In the genomic region with DNA sequence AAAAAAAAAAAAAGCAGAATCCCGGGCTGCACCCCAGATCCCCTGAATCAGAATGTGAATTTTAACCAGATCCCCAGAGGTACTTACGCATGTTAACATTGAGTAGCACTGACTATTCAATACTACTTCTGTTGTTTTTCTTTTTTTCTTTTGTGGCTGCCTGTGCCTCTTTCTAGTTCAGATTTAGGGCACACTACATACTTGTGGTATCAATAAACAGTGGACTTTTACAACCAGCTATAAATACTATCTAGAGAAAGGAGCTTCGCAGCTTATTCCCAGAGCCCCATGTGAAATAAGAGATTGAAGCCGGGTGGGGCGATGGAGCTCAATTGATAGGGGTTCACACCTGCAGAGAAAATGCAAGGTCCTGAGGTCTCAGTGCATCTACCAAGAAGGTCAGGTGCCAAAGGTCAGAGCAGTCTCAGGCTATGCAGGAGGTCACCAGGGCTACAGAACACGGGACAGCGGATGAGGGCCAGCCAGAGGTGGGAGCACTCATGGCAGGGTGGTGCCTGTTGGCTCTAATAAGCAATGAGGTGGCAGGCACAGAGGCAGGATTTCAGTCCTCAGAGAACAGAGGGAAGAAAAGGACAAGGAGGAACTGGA, we compare ENCODE assay signal across 19 cellular contexts. TPM values are rescaled to one million over a fixed set of nuclear protein-coding genes. Genes with fewer than 3 reads are reported as not detected.
DNase-seq lines count a peak whose midpoint lies in the region; ATAC-seq and TF ChIP-seq lines count a peak whose summit lies in the region.
"Had no signal": no experiment of that assay in that cellular context is flagged by ENCODE, and none has a peak within 500 bp of the region (broad histone marks: within the 10 kb centered on the region; RNA-seq: fewer than 3 reads in every experiment).

No MANE protein-coding gene starts in this region.

- H3K4me3 ChIP-seq in GM23248 (no peak overlapping the region), right lobe of liver (no peak overlapping the region), stomach (no peak overlapping the region)
- H3K4me3 ChIP-seq: ascending aorta, coronary artery, gastrocnemius medialis, left lung had no signal

- peaks cover 9% of the 10 kb centered on the region; the same call in 1 of the 2 replicates for H3F3A ChIP-seq in GM23248 (ENCODE audit: insufficient read depth)

- WGBS in GM23248 (ENCODE audit: low coverage in 1 of 2, low lambda C conversion rate in 2 of 2, missing lambda C conversion rate in 2 of 2), 2 experiments = 94 to 97% methylated on average over 7 of the region's 7 CpGs
- WGBS in right lobe of liver (ENCODE audit: insufficient coverage, low coverage, low lambda C conversion rate, missing lambda C conversion rate) = 75% methylated on average over 7 of the region's 7 CpGs
- WGBS in stomach, 5 donors = 64 to 76% (median 70%) methylated on average over 7 of the region's 7 CpGs

- ATAC-seq in right lobe of liver = no peak
- ATAC-seq in activated CD4-positive, CD25-positive, alpha-beta regulatory T cell treated with anti-CD3 and anti-CD28 coated beads, Interleukin-2, amount 50 U/mL, for 24 hours = no peak
- ATAC-seq in HG02885 (IDR thresholded peaks at IDR 0.05; ENCODE audit: poor library complexity, unreplicated experiment) = no peak
- ATAC-seq: gastrocnemius medialis had no signal

- H3K79me2 ChIP-seq in GM23248 (ENCODE audit: insufficient read depth) = no peaks in the 10 kb centered on the region

- H3K9me3 ChIP-seq in GM23248 (ENCODE audit: low read depth) (no peaks in the 10 kb centered on the region), right lobe of liver (no peaks in the 10 kb centered on the region), stomach (no peaks in the 10 kb centered on the region)
- H3K9me3 ChIP-seq: ascending aorta, gastrocnemius medialis, left lung, SK-N-SH had no signal

- no peaks in the 10 kb centered on the region for H4K20me1 ChIP-seq in GM23248 (ENCODE audit: insufficient read depth)

- H3K9ac ChIP-seq in GM23248 = no peak overlapping the region

- DNase-seq in GM23248 = peak; percentile 20
- DNase-seq in right lobe of liver = no peak
- no peak for DNase-seq in stomach
- no peak for DNase-seq in OCI-M1 (lab: John Stamatoyannopoulos, UW)
- DNase-seq: activated CD4-positive, alpha-beta T cell treated with anti-CD3 and anti-CD28 coated beads, Interleukin-2, amount 50 U/mL, for 1 hour; activated naive CD4-positive, alpha-beta T cell treated with Interleukin-2 at 50 U/mL for 16 hours; activated T-cell treated with anti-CD3 and anti-CD28 coated beads for 4 hours; gastrocnemius medialis; GF-D8; left lung; NCI-H1092 treated with DMSO at 0.1 percent for 48 hours; NCI-H526 treated with DMSO at 0.1 percent for 48 hours; SK-N-SH had no signal

- H3K27me3 ChIP-seq in GM23248 (replicated peaks; ENCODE audit: insufficient read depth) (no peaks in the 10 kb centered on the region), right lobe of liver (no peaks in the 10 kb centered on the region), stomach (no peaks in the 10 kb centered on the region)
- H3K27me3 ChIP-seq: ascending aorta, gastrocnemius medialis, left lung had no signal

- no peak overlapping the region for H2AFZ ChIP-seq in GM23248

- no peaks in the 10 kb centered on the region for H3K36me3 ChIP-seq in GM23248 (ENCODE audit: low read depth)
- no peaks in the 10 kb centered on the region for H3K36me3 ChIP-seq in right lobe of liver
- no peaks in the 10 kb centered on the region for H3K36me3 ChIP-seq in stomach
- H3K36me3 ChIP-seq: ascending aorta, gastrocnemius medialis, left lung had no signal

- no peak overlapping the region for H3K4me2 ChIP-seq in GM23248 (ENCODE audit: unreplicated experiment)

- H3K27ac ChIP-seq in GM23248 (no peak overlapping the region), VCaP (peak overlapping the region; percentile 96), right lobe of liver (peak overlapping the region; percentile 76 to 92 (median 86)), stomach (peak overlapping the region; percentile 77 to 92 (median 85))
- H3K27ac ChIP-seq: ascending aorta, coronary artery, gastrocnemius medialis had no signal

- no peak for TF ChIP-seq EP300 in stomach (IDR thresholded peaks at IDR 0.05)

- TF ChIP-seq CTCF in VCaP (conservative IDR thresholded peaks at IDR 0.05) (no peak), right lobe of liver (IDR thresholded peaks at IDR 0.05) (no peak), stomach (IDR thresholded peaks at IDR 0.05) (no peak)

- intact Hi-C loops in right lobe of liver (cut with DNase I) (no loop called here), stomach (cut with DNase I; ENCODE audit: low total_unique reads) (no loop called here)

- H3K9me2 ChIP-seq in GM23248 (ENCODE audit: insufficient read depth) = no peaks in the 10 kb centered on the region
- H3K9me2 ChIP-seq: SK-N-SH had no signal

- TF ChIP-seq POLR2A in right lobe of liver (IDR thresholded peaks at IDR 0.05) (no peak), stomach (IDR thresholded peaks at IDR 0.05) (no peak)

- in situ Hi-C loops in GM23248 (cut with MboI) = no loop called here

- H3K4me1 ChIP-seq in GM23248 (ENCODE audit: insufficient read depth) (peaks cover 32% of the 10 kb centered on the region), right lobe of liver (peaks cover 0 to 52% (median 29%) of the 10 kb centered on the region in 4 donors), stomach (peaks cover 21 to 52% (median 37%) of the 10 kb centered on the region in 4 donors)
- H3K4me1 ChIP-seq: ascending aorta, gastrocnemius medialis had no signal

RNA-seq across cellular contexts. Expression of a gene that starts 22.3 kb away (rescaled TPM):
- 3.5 and 7.1 TPM in 2 replicates for total RNA-seq in GM23248 (2014; rRNA removed; shearing (Covaris generic))
- 1.2 and 1.8 TPM in 2 replicates for polyA plus RNA-seq in GM23248 (2016; fragmentation: Nextera tagmentation; extraction: Ambion mirVana)
- 10 to 100 TPM in 5 of 6 experiments, 1 to 10 TPM in 1; 9.6 to 74.4 (median 23.5) TPM for total RNA-seq in right lobe of liver
- total RNA-seq in stomach = 10 to 100 TPM; 18.1 to 82.6 (median 37.4) TPM
- 10 to 100 TPM; 11.3 to 45.5 (median 16.6) TPM for polyA plus RNA-seq in stomach
- total RNA-seq: ascending aorta, OCI-LY7 had no signal
